In the genomic region with DNA sequence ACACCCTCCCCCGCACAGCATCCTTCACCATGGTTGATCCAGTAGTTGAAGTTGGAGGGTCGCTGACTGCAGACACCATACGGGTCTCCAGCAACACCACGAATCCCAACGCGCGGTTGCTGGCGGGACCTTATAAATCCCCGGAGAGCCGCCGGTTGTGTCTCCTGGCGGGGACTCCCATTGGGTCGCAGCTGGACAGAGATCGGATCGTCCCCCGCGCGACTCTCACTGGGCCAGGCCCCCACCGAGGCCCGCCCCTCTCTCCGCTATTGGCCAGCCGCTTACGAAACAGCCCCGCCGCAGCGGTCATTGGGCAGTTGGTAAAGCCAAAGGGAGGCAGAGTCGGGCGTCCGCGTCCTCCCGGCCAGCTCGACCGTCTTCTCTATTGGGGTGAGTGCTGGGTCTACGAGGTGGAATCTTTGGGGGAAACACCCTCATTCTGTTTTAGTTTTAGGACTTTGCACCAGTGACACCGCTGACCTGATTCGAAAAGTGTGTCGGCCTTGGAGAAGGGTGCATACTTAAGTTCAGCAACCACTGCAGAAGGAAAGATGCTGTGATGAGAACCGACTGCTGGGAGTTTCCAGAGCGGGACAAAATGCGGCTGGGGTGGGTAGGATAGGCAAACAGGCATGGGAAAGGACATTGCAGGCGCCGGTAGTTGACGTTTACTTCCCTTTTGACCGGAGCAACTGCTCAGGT, we compare ENCODE assay signal across 9 cellular contexts. TPM values are rescaled to one million over a fixed set of nuclear protein-coding genes. Genes with fewer than 3 reads are reported as not detected.
DNase-seq lines count a peak whose midpoint lies in the region; ATAC-seq and TF ChIP-seq lines count a peak whose summit lies in the region.
"Had no signal": no experiment of that assay in that cellular context is flagged by ENCODE, and none has a peak within 500 bp of the region (broad histone marks: within the 10 kb centered on the region; RNA-seq: fewer than 3 reads in every experiment).

No MANE protein-coding gene starts in this region.

- H3K9me3 ChIP-seq in OCI-LY7 (ENCODE audit: low read length) (no peaks in the 10 kb centered on the region), neural cell (ENCODE audit: low read length) (no peaks in the 10 kb centered on the region), tibial artery (no peaks in the 10 kb centered on the region)

- H3K4me2 ChIP-seq in OCI-LY7 (ENCODE audit: low read length) (peak overlapping the region; percentile 18; the same call in 1 of the 2 replicates), neural cell (ENCODE audit: low read length) (peak overlapping the region; percentile 57)

- no peak for TF ChIP-seq EP300 in neural cell (conservative IDR thresholded peaks at IDR 0.05; ENCODE audit: poor library complexity, severe bottlenecking)

- H3K9me2 ChIP-seq in OCI-LY7 (ENCODE audit: insufficient read depth, low read length) (no peaks in the 10 kb centered on the region), neural cell (ENCODE audit: insufficient read depth, low read length) (no peaks in the 10 kb centered on the region)

- H3K79me2 ChIP-seq in OCI-LY7 (ENCODE audit: insufficient read depth, low read depth, low read length), result no peaks in the 10 kb centered on the region
- H3K79me2 ChIP-seq in neural cell (replicated peaks; ENCODE audit: insufficient read depth, low read length), result no peaks in the 10 kb centered on the region

- TF ChIP-seq RAD21 in neural cell (conservative IDR thresholded peaks at IDR 0.05), result no peak

- TF ChIP-seq CTCF in OCI-LY7 (conservative IDR thresholded peaks at IDR 0.05; ENCODE audit: low read length) (no peak), neural cell (IDR thresholded peaks at IDR 0.05; ENCODE audit: poor library complexity, severe bottlenecking) (no peak), tibial artery (IDR thresholded peaks at IDR 0.05) (no peak)

- ATAC-seq in GM21390 (IDR thresholded peaks at IDR 0.05; ENCODE audit: unreplicated experiment), result peak; percentile 76

- no peak overlapping the region for H3K27ac ChIP-seq in OCI-LY7 (ENCODE audit: low read depth, low read length, poor library complexity, severe bottlenecking)
- H3K27ac ChIP-seq in neural cell (ENCODE audit: low read length), result peak overlapping the region; percentile 37
- H3K27ac ChIP-seq in tibial artery, result peak overlapping the region in 1 of 2 donors; percentile 34

- CTCF ChIA-PET in OCI-LY7 (lab: Charles Lee; ENCODE audit: unreplicated experiment), result no interaction called here

- intact Hi-C loops in OCI-LY7 (cut with micrococcal nuclease; ENCODE audit: unreplicated experiment), result no loop called here
- intact Hi-C loops in tibial artery (cut with DNase I; ENCODE audit: low total_unique reads), result loop anchor here (10.0 kb wide), 1 partner anchor 47 kb away; the partner anchor contains the start of gene PCAT6

- H3K27me3 ChIP-seq in neural cell (ENCODE audit: insufficient read depth, low read depth, low read length) (peaks cover 15% of the 10 kb centered on the region), tibial artery (no peaks in the 10 kb centered on the region)

- H4K20me1 ChIP-seq in OCI-LY7 (ENCODE audit: insufficient read depth, low read length), result no peaks in the 10 kb centered on the region
- no peaks in the 10 kb centered on the region for H4K20me1 ChIP-seq in neural cell (ENCODE audit: insufficient read depth)

- no TSS peak for BruUV-seq in OCI-LY7 (replicated peaks; lab: Mats Ljungman, UMichigan)

- POLR2A ChIA-PET in OCI-LY7 (lab: Charles Lee), result interaction anchor here (0.6 kb wide), 1 partner anchor 79 kb away, joined by 3 read pairs; no protein-coding TSS in a partner anchor

- H3K4me1 ChIP-seq in OCI-LY7 (ENCODE audit: insufficient read depth, low read length, poor library complexity, severe bottlenecking), result no peaks in the 10 kb centered on the region
- peaks cover 0 to 11% (median 7%) of the 10 kb centered on the region in 4 donors for H3K4me1 ChIP-seq in tibial artery

- H3K9ac ChIP-seq in neural cell (ENCODE audit: low read length), result peak overlapping the region; percentile 64

- H3K4me3 ChIP-seq in OCI-LY7 (ENCODE audit: low read depth, low read length, poor library complexity, severe bottlenecking) (no peak overlapping the region), neural cell (ENCODE audit: low read length) (peak overlapping the region; percentile 91), tibial artery (peak overlapping the region; percentile 56 to 87)

- DNase-seq in COLO829 (ENCODE audit: low spot score) (peak; percentile 79), HuH-7 (ENCODE audit: low spot score) (peak; percentile 92), OCI-LY7 (ENCODE audit: low spot score) (no peak), germinal center (ENCODE audit: low spot score) (peak; percentile 75), tibial artery (peak; percentile 94 to 95)
- peak; percentile 22 for DNase-seq in activated naive CD4-positive, alpha-beta T cell treated with anti-CD3 and anti-CD28 coated beads, Interleukin-2, amount 50 U/mL, for 16 hours

- no peaks in the 10 kb centered on the region for H3K36me3 ChIP-seq in OCI-LY7 (ENCODE audit: insufficient read depth, low read length)
- no peaks in the 10 kb centered on the region for H3K36me3 ChIP-seq in neural cell (ENCODE audit: insufficient read depth, low read length)
- no peaks in the 10 kb centered on the region for H3K36me3 ChIP-seq in tibial artery

- no peaks in the 10 kb centered on the region for H3F3A ChIP-seq in neural cell (ENCODE audit: insufficient read depth, low read length, poor library complexity, severe bottlenecking)

- no peak overlapping the region for H2AFZ ChIP-seq in OCI-LY7 (ENCODE audit: low read length)
- H2AFZ ChIP-seq in neural cell (ENCODE audit: low read depth, low read length), result peak overlapping the region; percentile 73

TF ChIP-seq in neural cell, 6 proteins besides CTCF, POLR2A, EP300 and RAD21:
- TF ChIP-seq TAF1 (IDR thresholded peaks at IDR 0.05; ENCODE audit: low read depth) (no peak), SMC3 (conservative IDR thresholded peaks at IDR 0.05; ENCODE audit: poor library complexity) (no peak), POLR2AphosphoS5 (IDR thresholded peaks at IDR 0.05) (peak; percentile 40), REST (IDR thresholded peaks at IDR 0.05; ENCODE audit: borderline replicate concordance) (no peak), MXI1 (conservative IDR thresholded peaks at IDR 0.05; ENCODE audit: poor library complexity, severe bottlenecking) (peak; percentile 32), EZH2 (IDR thresholded peaks at IDR 0.05; ENCODE audit: borderline replicate concordance, insufficient read depth, low read length, poor library complexity, severe bottlenecking) (no peak)

RNA-seq across cellular contexts. Expression of gene RABIF, which starts 27.4 kb away (rescaled TPM):
- 5.2 and 7.8 TPM in 2 replicates for total RNA-seq in OCI-LY7 (2014; rRNA removed; shearing (Covaris generic))
- 7.8 and 8.8 TPM in 2 replicates for total RNA-seq in OCI-LY7 (2022)
- polyA plus RNA-seq in neural cell, result 11.8 and 13.3 TPM in 2 replicates
- 17.3 and 17.8 TPM in 2 replicates for polyA minus RNA-seq in neural cell

RNA-seq across cellular contexts. Expression of gene PCAT6, which starts 50.8 kb away (rescaled TPM):
- total RNA-seq in OCI-LY7 (2014; rRNA removed; shearing (Covaris generic)), result not detected in 2 replicates
- not detected in 2 replicates for total RNA-seq in OCI-LY7 (2022)
- polyA plus RNA-seq in neural cell, result 0.76 and 1.5 TPM in 2 replicates
- 1.0 TPM in 1 of 2 replicates, not detected in the other for polyA minus RNA-seq in neural cell
- total RNA-seq: T-helper 2 cell treated with Interferon-gamma antibody and Interleukin-4, amounts not matched to agents 100 ng/mL and 5 ng/mL, for 36 hours had no signal

RNA-seq across cellular contexts. Expression of gene KDM5B, which starts 53.4 kb away (rescaled TPM):
- total RNA-seq in OCI-LY7 (2014; rRNA removed; shearing (Covaris generic)), result not detected in 2 replicates
- total RNA-seq in OCI-LY7 (2022), result not detected in 2 replicates
- 88.4 and 103 TPM in 2 replicates for polyA plus RNA-seq in neural cell
- 451 and 492 TPM in 2 replicates for polyA minus RNA-seq in neural cell
